In genomic region chr12:21296751-21297406, GRCh38 we compare ENCODE assay signal across 8 cellular contexts. TPM values are rescaled to one million over a fixed set of nuclear protein-coding genes. Genes with fewer than 3 reads are reported as not detected.
DNase-seq lines count a peak whose midpoint lies in the region; ATAC-seq and TF ChIP-seq lines count a peak whose summit lies in the region.

No MANE protein-coding gene starts in this region.

- H3K79me2 ChIP-seq in DND-41 (ENCODE audit: insufficient read depth, low read length) (no peaks in the 10 kb centered on the region), parathyroid adenoma (no peaks in the 10 kb centered on the region)

- H2AFZ ChIP-seq in DND-41 (ENCODE audit: low read depth, low read length) (no peak overlapping the region), parathyroid adenoma (peak overlapping the region; percentile 14)

- H3K9me3 ChIP-seq in DND-41 (ENCODE audit: insufficient read depth, low read length, severe bottlenecking) (no peaks in the 10 kb centered on the region), parathyroid adenoma (ENCODE audit: control insufficient read depth, low read length) (no peaks in the 10 kb centered on the region)

- ATAC-seq in DND-41 (ENCODE audit: insufficient read depth, low read depth) (peak; percentile 70), HG02610 (IDR thresholded peaks at IDR 0.05; ENCODE audit: unreplicated experiment) (no peak)

- H3K27me3 ChIP-seq in DND-41 (ENCODE audit: insufficient read depth, low read length, poor library complexity) (no peaks in the 10 kb centered on the region), H7 (ENCODE audit: control insufficient read depth, insufficient read depth, low read length) (no peaks in the 10 kb centered on the region; the same call in 1 of the 2 replicates), parathyroid adenoma (ENCODE audit: control insufficient read depth, insufficient read depth, low read length) (no peaks in the 10 kb centered on the region)

- no peak overlapping the region for H3K4me2 ChIP-seq in DND-41 (ENCODE audit: insufficient read depth, low read length)
- H3K4me2 ChIP-seq in parathyroid adenoma (ENCODE audit: low read length) = no peak overlapping the region

- H3K27ac ChIP-seq in 22Rv1 = no peak overlapping the region
- no peak overlapping the region for H3K27ac ChIP-seq in DND-41 (ENCODE audit: low read length)
- H3K27ac ChIP-seq in coronary artery = no peak overlapping the region
- no peak overlapping the region for H3K27ac ChIP-seq in parathyroid adenoma

- DNase-seq in DND-41 = no peak
- DNase-seq in H7 = peak; percentile 5
- DNase-seq in NCI-H1105 treated with DMSO at 0.1 percent for 48 hours (lab: John Stamatoyannopoulos, UW) = peak; percentile 29
- DNase-seq in coronary artery (ENCODE audit: low spot score) = no peak
- no peak for DNase-seq in pons (ENCODE audit: low spot score)

- no peaks in the 10 kb centered on the region for H4K20me1 ChIP-seq in DND-41 (ENCODE audit: insufficient read depth, low read length)

- TF ChIP-seq CTCF in 22Rv1 (IDR thresholded peaks at IDR 0.05) (peak; percentile 92), DND-41 (IDR thresholded peaks at IDR 0.05; ENCODE audit: borderline replicate concordance, extremely low read depth, low read length, poor library complexity, severe bottlenecking) (peak; percentile 74), coronary artery (IDR thresholded peaks at IDR 0.05) (peak; percentile 54), parathyroid adenoma (IDR thresholded peaks at IDR 0.05) (peak; percentile 35)

- no peak overlapping the region for H3K9ac ChIP-seq in DND-41 (ENCODE audit: low read depth, low read length)
- no peak overlapping the region for H3K9ac ChIP-seq in parathyroid adenoma

- no peaks in the 10 kb centered on the region for H3K4me1 ChIP-seq in DND-41 (ENCODE audit: insufficient read depth, low read length)
- H3K4me1 ChIP-seq in parathyroid adenoma = no peaks in the 10 kb centered on the region

- H3K36me3 ChIP-seq in DND-41 (ENCODE audit: insufficient read depth, low read length) (no peaks in the 10 kb centered on the region), H7 (replicated peaks; ENCODE audit: control insufficient read depth, insufficient read depth, low read length) (no peaks in the 10 kb centered on the region; the same call in 1 of the 2 replicates), parathyroid adenoma (ENCODE audit: control insufficient read depth, insufficient read depth, low read length) (no peaks in the 10 kb centered on the region)

- H3K4me3 ChIP-seq in DND-41 (ENCODE audit: low read depth in 1 of 2, low read length in 2 of 2) (no peak overlapping the region), H7 (ENCODE audit: insufficient read depth, low read depth, low read length) (no peak overlapping the region), coronary artery (no peak overlapping the region), parathyroid adenoma (ENCODE audit: low read depth, low read length) (no peak overlapping the region)

RNA-seq across cellular contexts. Expression of gene SLCO1A2, which starts 37.8 kb away (rescaled TPM):
- total RNA-seq in H7 (2014; rRNA removed; shearing (Covaris generic)) = 5.2 and 6.8 TPM in 2 replicates

Comparison
In these comparisons a context has a peak if more than half of its experiments do, and no peak if none do; other contexts are left out.
1. CTCF ChIP-seq: peak in every context shown above with its lines; median percentile 92 in 22Rv1; 74 in DND-41; 54 in coronary artery; 35 in parathyroid adenoma.
2. DNase-seq: peak in H7 (single experiment) and NCI-H1105 treated with DMSO at 0.1 percent for 48 hours (single experiment); none in DND-41 (single experiment), coronary artery (single experiment) and pons (single experiment).